ENCODE assay signal across 8 cellular contexts in genomic region chr9:83199240-83199639, GRCh38.
DNase-seq lines count a peak whose midpoint lies in the region; ATAC-seq, FAIRE-seq and TF ChIP-seq lines count a peak whose summit lies in the region.

No MANE protein-coding gene starts in this region.

- in situ Hi-C loops in IMR-90 (cut with MboI; ENCODE audit: low sequenced_read_pairs) = no loop called here

- FAIRE-seq in GM12891 (lab: Jason Lieb, UNC) = no peak

- no peak overlapping the region for H3K4me3 Mint-ChIP-seq in activated CD4-positive, alpha-beta T cell treated with anti-CD3 and anti-CD28 coated beads, Interleukin-2, amount 10 ng/mL, durations not matched to agents 24 days and 14 days

- no peaks in the 10 kb centered on the region for H3K9me3 Mint-ChIP-seq in activated CD4-positive, alpha-beta T cell treated with anti-CD3 and anti-CD28 coated beads, Interleukin-2, amount 10 ng/mL, durations not matched to agents 24 days and 14 days

- peak; percentile 22; the same call in 1 of the 2 replicates for TF ChIP-seq RAD21 in IMR-90 (IDR thresholded peaks at IDR 0.05; ENCODE audit: low read length)

- dilution Hi-C loops in IMR-90 (cut with HindIII; ENCODE audit: low sequenced_read_pairs, unreplicated experiment) = no loop called here

- TF ChIP-seq POLR2A in IMR-90 (IDR thresholded peaks at IDR 0.05; ENCODE audit: low read depth, low read length) = no peak
- no peak for TF ChIP-seq POLR2A in GM12891 (IDR thresholded peaks at IDR 0.05; ENCODE audit: low read depth, low read length)

- H3K27me3 ChIP-seq in IMR-90 (ENCODE audit: control insufficient read depth, insufficient read depth, low read length) = no peaks in the 10 kb centered on the region

- no peak overlapping the region for H3K27ac Mint-ChIP-seq in activated CD4-positive, alpha-beta T cell treated with anti-CD3 and anti-CD28 coated beads, Interleukin-2, amount 10 ng/mL, durations not matched to agents 24 days and 14 days

- no peaks in the 10 kb centered on the region for H3K9me1 ChIP-seq in IMR-90 (ENCODE audit: insufficient read depth, low read length)

- no peak overlapping the region for H2BK20ac ChIP-seq in IMR-90 (ENCODE audit: low read depth, low read length)

- H3K14ac ChIP-seq in IMR-90 (replicated peaks; ENCODE audit: low read depth, low read length) = no peak overlapping the region

- no peak overlapping the region for H3K4ac ChIP-seq in IMR-90 (ENCODE audit: low read depth, low read length)

- no peak overlapping the region for H2AK5ac ChIP-seq in IMR-90 (ENCODE audit: low read depth, low read length)

- H2BK120ac ChIP-seq in IMR-90 (ENCODE audit: low read depth, low read length) = no peak overlapping the region

- no peak overlapping the region for H3K23ac ChIP-seq in IMR-90 (ENCODE audit: low read depth, low read length)

- no peak overlapping the region for H3K56ac ChIP-seq in IMR-90 (ENCODE audit: extremely low read depth, insufficient read depth, low read length)

- WGBS in IMR-90 (ENCODE audit: extremely low coverage in 2 of 2, insufficient read length in 1 of 2), 2 experiments = 40% methylated on average over 1 of the region's 5 CpGs; no CpG with 5 or more reads in 1 of the 2 experiments

- peak; percentile 64; the same call in 1 of the 2 replicates for ATAC-seq in IMR-90 (ENCODE audit: low read depth)

- H2AFZ ChIP-seq in IMR-90 (replicated peaks; ENCODE audit: low read length, poor library complexity) = no peak overlapping the region

- no peak overlapping the region for H2BK5ac ChIP-seq in IMR-90 (ENCODE audit: low read depth, low read length, poor library complexity, severe bottlenecking)

- H3K4me1 ChIP-seq in IMR-90 (ENCODE audit: control insufficient read depth, insufficient read depth, low read length) = no peaks in the 10 kb centered on the region

- no peak overlapping the region for H3K4me2 ChIP-seq in IMR-90 (ENCODE audit: low read depth, low read length)

- no peak overlapping the region for H3K27ac ChIP-seq in C4-2B
- no peak overlapping the region for H3K27ac ChIP-seq in IMR-90 (ENCODE audit: insufficient read depth, low read length)
- H3K27ac ChIP-seq in RWPE1 = no peak overlapping the region

- CTCF ChIA-PET in IMR-90 (lab: Yijun Ruan, JAX) (interaction anchor here (0.6 kb wide), 1 partner anchor 156 kb away, joined by 3 read pairs; no protein-coding TSS in a partner anchor), RWPE1 (lab: Yijun Ruan, JAX) (interaction anchor here (0.5 to 1.5 kb wide), 11 partner anchors 13 to 521 kb away, joined by 3 to 8 read pairs (median 3); no protein-coding TSS in a partner anchor)

- intact Hi-C loops in IMR-90 (cut with micrococcal nuclease) = no loop called here
- intact Hi-C loops in activated CD4-positive, alpha-beta T cell treated with anti-CD3 and anti-CD28 coated beads, Interleukin-2, amount 10 ng/mL, durations not matched to agents 24 days and 14 days (cut with micrococcal nuclease) = no loop called here

- H4K5ac ChIP-seq in IMR-90 (ENCODE audit: low read depth, low read length) = no peak overlapping the region

- H3K27me3 Mint-ChIP-seq in activated CD4-positive, alpha-beta T cell treated with anti-CD3 and anti-CD28 coated beads, Interleukin-2, amount 10 ng/mL, durations not matched to agents 24 days and 14 days = peaks cover 2% of the 10 kb centered on the region

- DNase-seq in IMR-90 (peak; percentile 25), RWPE1 (ENCODE audit: low spot score) (peak; percentile 57), fibroblast of peridontal ligament (ENCODE audit: extremely low read depth) (peak; percentile 39), occipital lobe (lab: John Stamatoyannopoulos, UW) (peak; percentile 44), GM12891 (ENCODE audit: insufficient read length, low spot score) (no peak), T-helper 2 cell (no peak)
- DNase-seq in activated CD4-positive, alpha-beta T cell treated with anti-CD3 and anti-CD28 coated beads, Interleukin-2, amount 10 ng/mL, durations not matched to agents 24 days and 14 days = no peak

- no peaks in the 10 kb centered on the region for H3K9me3 ChIP-seq in IMR-90 (ENCODE audit: control insufficient read depth, insufficient read depth, low read length)

- H3K4me1 Mint-ChIP-seq in activated CD4-positive, alpha-beta T cell treated with anti-CD3 and anti-CD28 coated beads, Interleukin-2, amount 10 ng/mL, durations not matched to agents 24 days and 14 days = no peaks in the 10 kb centered on the region

- no TSS peak for BruUV-seq in IMR-90 (replicated peaks; lab: Mats Ljungman, UMichigan)

- no peak overlapping the region for H4K91ac ChIP-seq in IMR-90 (ENCODE audit: insufficient read depth, low read depth, low read length)

- no peak overlapping the region for H2BK15ac ChIP-seq in IMR-90 (ENCODE audit: low read depth, low read length)

- no peak overlapping the region for H3K9ac ChIP-seq in IMR-90 (ENCODE audit: low read depth, low read length)

- H3K4me3 ChIP-seq in IMR-90 (ENCODE audit: insufficient read depth, low read depth, low read length) = no peak overlapping the region

- no peaks in the 10 kb centered on the region for H4K20me1 ChIP-seq in IMR-90 (ENCODE audit: insufficient read depth, low read length)

- H2AK9ac ChIP-seq in IMR-90 (replicated peaks; ENCODE audit: low read depth, low read length, poor library complexity) = no peak overlapping the region

- no peaks in the 10 kb centered on the region for H3K36me3 ChIP-seq in IMR-90 (ENCODE audit: control insufficient read depth, insufficient read depth, low read length)

- H3K18ac ChIP-seq in IMR-90 (ENCODE audit: low read depth, low read length) = no peak overlapping the region

- POLR2A ChIA-PET in IMR-90 (lab: Charles Lee; ENCODE audit: unreplicated experiment) (no interaction called here), RWPE1 (lab: Yijun Ruan, JAX; ENCODE audit: low non-redundant PET) (no interaction called here)

- H3K36me3 Mint-ChIP-seq in activated CD4-positive, alpha-beta T cell treated with anti-CD3 and anti-CD28 coated beads, Interleukin-2, amount 10 ng/mL, durations not matched to agents 24 days and 14 days (ENCODE audit: low read depth) = no peaks in the 10 kb centered on the region

- H4K8ac ChIP-seq in IMR-90 (ENCODE audit: low read depth in 2 of 2, low read length in 2 of 2) = no peak overlapping the region

- H3K79me1 ChIP-seq in IMR-90 (ENCODE audit: low read depth in 1 of 2, low read length in 2 of 2) = no peaks in the 10 kb centered on the region

- TF ChIP-seq CTCF in C4-2B (conservative IDR thresholded peaks at IDR 0.05) = peak; percentile 77
- TF ChIP-seq CTCF in IMR-90 (conservative IDR thresholded peaks at IDR 0.05; ENCODE audit: low read depth, low read length) = peak; percentile 29
- TF ChIP-seq CTCF in RWPE1 (conservative IDR thresholded peaks at IDR 0.05; ENCODE audit: low read depth) = peak; percentile 27

TF ChIP-seq in IMR-90, 13 proteins besides CTCF, POLR2A, EP300 and RAD21 (continues in another document):
- no peak for TF ChIP-seq SMC3 (IDR thresholded peaks at IDR 0.05; ENCODE audit: low read depth, low read length)
- TF ChIP-seq BHLHE40 (IDR thresholded peaks at IDR 0.05; ENCODE audit: low read depth, low read length) = no peak
- no peak for TF ChIP-seq CHD1 (IDR thresholded peaks at IDR 0.05; ENCODE audit: low read depth, low read length)
- no peak for TF ChIP-seq RFX5 (IDR thresholded peaks at IDR 0.05; ENCODE audit: low read depth, low read length)
- no peak for TF ChIP-seq MXI1 (IDR thresholded peaks at IDR 0.05; ENCODE audit: borderline replicate concordance, low read depth, low read length)
- TF ChIP-seq MAZ (IDR thresholded peaks at IDR 0.05; ENCODE audit: borderline replicate concordance, low read depth, low read length) = no peak
- no peak for TF ChIP-seq NFE2L2 (IDR thresholded peaks at IDR 0.05; ENCODE audit: low read depth, low read length)
- TF ChIP-seq ELK1 (IDR thresholded peaks at IDR 0.05; ENCODE audit: borderline replicate concordance, low read depth, low read length) = no peak

TF ChIP-seq in GM12891, 5 proteins besides CTCF, POLR2A, EP300 and RAD21:
- TF ChIP-seq PAX5 (IDR thresholded peaks at IDR 0.05; ENCODE audit: insufficient read depth, low read length, severe bottlenecking) (no peak), POLR2AphosphoS5 (IDR thresholded peaks at IDR 0.05; ENCODE audit: low read depth, low read length) (no peak), SPI1 (IDR thresholded peaks at IDR 0.05; ENCODE audit: low read depth, low read length) (no peak)
TF ChIP-seq in GM12891: peak in this region for 0.

Comparison
In these comparisons a context has a peak if more than half of its experiments do, and no peak if none do; other contexts are left out.
1. CTCF ChIP-seq: peak in every context shown above with its lines; median percentile 77 in C4-2B; 29 in IMR-90; 27 in RWPE1.
2. DNase-seq: peak in IMR-90 (single experiment), RWPE1 (single experiment), fibroblast of peridontal ligament (single experiment) and occipital lobe (single experiment); none in GM12891 (single experiment), T-helper 2 cell (0 of 5) and activated CD4-positive, alpha-beta T cell treated with anti-CD3 and anti-CD28 coated beads, Interleukin-2, amount 10 ng/mL, durations not matched to agents 24 days and 14 days (single experiment).